ENCODE assay signal across 1 cellular context in the genomic region with DNA sequence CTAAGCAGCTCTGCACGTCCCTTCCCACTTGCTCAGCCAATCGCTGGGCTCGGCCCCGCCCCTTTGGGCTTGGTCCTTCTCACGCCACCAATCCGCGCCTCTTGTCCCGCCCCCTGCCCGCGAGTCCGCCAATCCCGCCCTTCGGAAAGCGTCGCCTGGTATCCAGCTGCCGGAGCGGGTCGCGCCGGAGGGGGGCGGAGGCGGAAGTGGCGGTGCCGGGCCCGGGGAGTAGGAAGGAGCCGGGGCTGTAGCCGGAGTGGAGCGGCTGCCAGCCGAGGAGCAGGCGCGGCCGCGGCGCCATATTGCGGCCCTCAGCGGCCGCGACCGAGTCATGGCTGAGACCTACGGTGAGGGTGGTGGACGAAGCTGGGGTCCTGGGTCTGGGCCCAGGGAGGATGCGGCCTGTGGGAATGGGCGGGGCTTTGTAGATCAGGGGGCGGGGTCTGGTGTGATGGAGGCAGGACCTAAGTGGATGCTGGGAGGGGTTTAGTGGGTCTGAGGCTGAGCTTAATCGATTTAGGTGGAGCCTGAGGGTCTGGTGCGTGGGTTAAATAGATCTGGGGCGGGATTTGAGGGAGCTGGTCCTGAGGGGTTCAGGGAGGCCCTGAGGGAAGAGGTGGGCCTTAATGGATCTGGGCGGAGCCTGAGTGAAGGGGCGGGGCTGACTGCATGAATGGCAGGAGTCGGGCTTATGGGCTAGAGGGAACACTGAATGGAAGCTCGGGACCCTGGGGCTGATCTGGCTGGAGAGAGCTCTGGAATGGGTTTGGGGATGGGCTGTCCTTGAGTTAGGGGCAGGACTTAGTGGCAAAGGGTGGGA.
A peak's percentile ranks its signal among the peaks of the same experiment; 100 is the strongest.
TF ChIP-seq lines count a peak whose summit lies in the region.

A gene with protein sequence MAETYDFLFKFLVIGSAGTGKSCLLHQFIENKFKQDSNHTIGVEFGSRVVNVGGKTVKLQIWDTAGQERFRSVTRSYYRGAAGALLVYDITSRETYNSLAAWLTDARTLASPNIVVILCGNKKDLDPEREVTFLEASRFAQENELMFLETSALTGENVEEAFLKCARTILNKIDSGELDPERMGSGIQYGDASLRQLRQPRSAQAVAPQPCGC (plus strand): TSS at position 203 of the 820 bp plus-strand sequence. CDS start 129 bp downstream, at position 332.

TF ChIP-seq in GM12878, 131 proteins besides CTCF, POLR2A, EP300 and RAD21 (continued from another document and continues in another):
- TF ChIP-seq, protein P1, sequence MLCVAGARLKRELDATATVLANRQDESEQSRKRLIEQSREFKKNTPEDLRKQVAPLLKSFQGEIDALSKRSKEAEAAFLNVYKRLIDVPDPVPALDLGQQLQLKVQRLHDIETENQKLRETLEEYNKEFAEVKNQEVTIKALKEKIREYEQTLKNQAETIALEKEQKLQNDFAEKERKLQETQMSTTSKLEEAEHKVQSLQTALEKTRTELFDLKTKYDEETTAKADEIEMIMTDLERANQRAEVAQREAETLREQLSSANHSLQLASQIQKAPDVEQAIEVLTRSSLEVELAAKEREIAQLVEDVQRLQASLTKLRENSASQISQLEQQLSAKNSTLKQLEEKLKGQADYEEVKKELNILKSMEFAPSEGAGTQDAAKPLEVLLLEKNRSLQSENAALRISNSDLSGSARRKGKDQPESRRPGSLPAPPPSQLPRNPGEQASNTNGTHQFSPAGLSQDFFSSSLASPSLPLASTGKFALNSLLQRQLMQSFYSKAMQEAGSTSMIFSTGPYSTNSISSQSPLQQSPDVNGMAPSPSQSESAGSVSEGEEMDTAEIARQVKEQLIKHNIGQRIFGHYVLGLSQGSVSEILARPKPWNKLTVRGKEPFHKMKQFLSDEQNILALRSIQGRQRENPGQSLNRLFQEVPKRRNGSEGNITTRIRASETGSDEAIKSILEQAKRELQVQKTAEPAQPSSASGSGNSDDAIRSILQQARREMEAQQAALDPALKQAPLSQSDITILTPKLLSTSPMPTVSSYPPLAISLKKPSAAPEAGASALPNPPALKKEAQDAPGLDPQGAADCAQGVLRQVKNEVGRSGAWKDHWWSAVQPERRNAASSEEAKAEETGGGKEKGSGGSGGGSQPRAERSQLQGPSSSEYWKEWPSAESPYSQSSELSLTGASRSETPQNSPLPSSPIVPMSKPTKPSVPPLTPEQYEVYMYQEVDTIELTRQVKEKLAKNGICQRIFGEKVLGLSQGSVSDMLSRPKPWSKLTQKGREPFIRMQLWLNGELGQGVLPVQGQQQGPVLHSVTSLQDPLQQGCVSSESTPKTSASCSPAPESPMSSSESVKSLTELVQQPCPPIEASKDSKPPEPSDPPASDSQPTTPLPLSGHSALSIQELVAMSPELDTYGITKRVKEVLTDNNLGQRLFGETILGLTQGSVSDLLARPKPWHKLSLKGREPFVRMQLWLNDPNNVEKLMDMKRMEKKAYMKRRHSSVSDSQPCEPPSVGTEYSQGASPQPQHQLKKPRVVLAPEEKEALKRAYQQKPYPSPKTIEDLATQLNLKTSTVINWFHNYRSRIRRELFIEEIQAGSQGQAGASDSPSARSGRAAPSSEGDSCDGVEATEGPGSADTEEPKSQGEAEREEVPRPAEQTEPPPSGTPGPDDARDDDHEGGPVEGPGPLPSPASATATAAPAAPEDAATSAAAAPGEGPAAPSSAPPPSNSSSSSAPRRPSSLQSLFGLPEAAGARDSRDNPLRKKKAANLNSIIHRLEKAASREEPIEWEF (IDR thresholded peaks at IDR 0.05; ENCODE audit: insufficient replicate concordance, low read depth, low read length), result no peak
- TF ChIP-seq, protein P2, sequence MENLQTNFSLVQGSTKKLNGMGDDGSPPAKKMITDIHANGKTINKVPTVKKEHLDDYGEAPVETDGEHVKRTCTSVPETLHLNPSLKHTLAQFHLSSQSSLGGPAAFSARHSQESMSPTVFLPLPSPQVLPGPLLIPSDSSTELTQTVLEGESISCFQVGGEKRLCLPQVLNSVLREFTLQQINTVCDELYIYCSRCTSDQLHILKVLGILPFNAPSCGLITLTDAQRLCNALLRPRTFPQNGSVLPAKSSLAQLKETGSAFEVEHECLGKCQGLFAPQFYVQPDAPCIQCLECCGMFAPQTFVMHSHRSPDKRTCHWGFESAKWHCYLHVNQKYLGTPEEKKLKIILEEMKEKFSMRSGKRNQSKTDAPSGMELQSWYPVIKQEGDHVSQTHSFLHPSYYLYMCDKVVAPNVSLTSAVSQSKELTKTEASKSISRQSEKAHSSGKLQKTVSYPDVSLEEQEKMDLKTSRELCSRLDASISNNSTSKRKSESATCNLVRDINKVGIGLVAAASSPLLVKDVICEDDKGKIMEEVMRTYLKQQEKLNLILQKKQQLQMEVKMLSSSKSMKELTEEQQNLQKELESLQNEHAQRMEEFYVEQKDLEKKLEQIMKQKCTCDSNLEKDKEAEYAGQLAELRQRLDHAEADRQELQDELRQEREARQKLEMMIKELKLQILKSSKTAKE (IDR thresholded peaks at IDR 0.05; ENCODE audit: low read depth, poor library complexity, severe bottlenecking), result no peak
- peak; percentile 42 for TF ChIP-seq CREB1 (IDR thresholded peaks at IDR 0.05; ENCODE audit: low read depth)
- TF ChIP-seq, protein P3, sequence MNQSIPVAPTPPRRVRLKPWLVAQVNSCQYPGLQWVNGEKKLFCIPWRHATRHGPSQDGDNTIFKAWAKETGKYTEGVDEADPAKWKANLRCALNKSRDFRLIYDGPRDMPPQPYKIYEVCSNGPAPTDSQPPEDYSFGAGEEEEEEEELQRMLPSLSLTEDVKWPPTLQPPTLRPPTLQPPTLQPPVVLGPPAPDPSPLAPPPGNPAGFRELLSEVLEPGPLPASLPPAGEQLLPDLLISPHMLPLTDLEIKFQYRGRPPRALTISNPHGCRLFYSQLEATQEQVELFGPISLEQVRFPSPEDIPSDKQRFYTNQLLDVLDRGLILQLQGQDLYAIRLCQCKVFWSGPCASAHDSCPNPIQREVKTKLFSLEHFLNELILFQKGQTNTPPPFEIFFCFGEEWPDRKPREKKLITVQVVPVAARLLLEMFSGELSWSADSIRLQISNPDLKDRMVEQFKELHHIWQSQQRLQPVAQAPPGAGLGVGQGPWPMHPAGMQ (IDR thresholded peaks at IDR 0.05; ENCODE audit: borderline replicate concordance), result no peak
- TF ChIP-seq CBX3 (IDR thresholded peaks at IDR 0.05; ENCODE audit: borderline replicate concordance, low read depth), result no peak
- TF ChIP-seq SPI1 (IDR thresholded peaks at IDR 0.05; ENCODE audit: borderline replicate concordance, insufficient read depth, low read depth, low read length), result peak; percentile 66
- no peak for TF ChIP-seq SMC3 (IDR thresholded peaks at IDR 0.05; ENCODE audit: borderline replicate concordance, low read length)
- 0 out of 2 replicates have a peak, but pooled peaks have one; percentile 17 for TF ChIP-seq MTA2 (IDR thresholded peaks at IDR 0.05; ENCODE audit: low read depth)
- TF ChIP-seq ZNF384 (IDR thresholded peaks at IDR 0.05; ENCODE audit: borderline replicate concordance, low read depth, low read length), result no peak
- TF ChIP-seq, protein P4, sequence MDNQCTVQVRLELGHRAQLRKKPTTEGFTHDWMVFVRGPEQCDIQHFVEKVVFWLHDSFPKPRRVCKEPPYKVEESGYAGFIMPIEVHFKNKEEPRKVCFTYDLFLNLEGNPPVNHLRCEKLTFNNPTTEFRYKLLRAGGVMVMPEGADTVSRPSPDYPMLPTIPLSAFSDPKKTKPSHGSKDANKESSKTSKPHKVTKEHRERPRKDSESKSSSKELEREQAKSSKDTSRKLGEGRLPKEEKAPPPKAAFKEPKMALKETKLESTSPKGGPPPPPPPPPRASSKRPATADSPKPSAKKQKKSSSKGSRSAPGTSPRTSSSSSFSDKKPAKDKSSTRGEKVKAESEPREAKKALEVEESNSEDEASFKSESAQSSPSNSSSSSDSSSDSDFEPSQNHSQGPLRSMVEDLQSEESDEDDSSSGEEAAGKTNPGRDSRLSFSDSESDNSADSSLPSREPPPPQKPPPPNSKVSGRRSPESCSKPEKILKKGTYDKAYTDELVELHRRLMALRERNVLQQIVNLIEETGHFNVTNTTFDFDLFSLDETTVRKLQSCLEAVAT (IDR thresholded peaks at IDR 0.05), result no peak
- TF ChIP-seq ASH2L (IDR thresholded peaks at IDR 0.05; ENCODE audit: borderline replicate concordance, low read depth), result no peak
- no peak for TF ChIP-seq ETV6 (conservative IDR thresholded peaks at IDR 0.05 in 1 of 2, IDR thresholded peaks at IDR 0.05 in 1 of 2; ENCODE audit: borderline replicate concordance in 1 of 2, low read depth in 1 of 2)
- TF ChIP-seq BACH1 (IDR thresholded peaks at IDR 0.05; ENCODE audit: borderline replicate concordance), result peak; percentile 50
- TF ChIP-seq POU2F2 (IDR thresholded peaks at IDR 0.05; ENCODE audit: borderline replicate concordance, low read depth, low read length), result peak; percentile 34; the same call in 1 of the 3 replicates
- peak; percentile 79; the same call in 1 of the 2 replicates for TF ChIP-seq TCF3 (IDR thresholded peaks at IDR 0.05; ENCODE audit: borderline replicate concordance, insufficient read depth, low read depth, low read length)
- TF ChIP-seq IKZF1 (conservative IDR thresholded peaks at IDR 0.05), result 0 out of 2 replicates have a peak, but pooled peaks have one; percentile 62
- TF ChIP-seq, protein P5, sequence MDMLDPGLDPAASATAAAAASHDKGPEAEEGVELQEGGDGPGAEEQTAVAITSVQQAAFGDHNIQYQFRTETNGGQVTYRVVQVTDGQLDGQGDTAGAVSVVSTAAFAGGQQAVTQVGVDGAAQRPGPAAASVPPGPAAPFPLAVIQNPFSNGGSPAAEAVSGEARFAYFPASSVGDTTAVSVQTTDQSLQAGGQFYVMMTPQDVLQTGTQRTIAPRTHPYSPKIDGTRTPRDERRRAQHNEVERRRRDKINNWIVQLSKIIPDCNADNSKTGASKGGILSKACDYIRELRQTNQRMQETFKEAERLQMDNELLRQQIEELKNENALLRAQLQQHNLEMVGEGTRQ (IDR thresholded peaks at IDR 0.05; ENCODE audit: borderline replicate concordance, low read depth, low read length), result no peak
- no peak for TF ChIP-seq YBX1 (IDR thresholded peaks at IDR 0.05)
- peak; percentile 90 for TF ChIP-seq HDGF (IDR thresholded peaks at IDR 0.05)
- no peak; the same call in 1 of the 2 replicates for TF ChIP-seq LARP7 (IDR thresholded peaks at IDR 0.05)
- no peak for TF ChIP-seq CBFB (IDR thresholded peaks at IDR 0.05; ENCODE audit: low read depth)
- TF ChIP-seq NR2C2 (IDR thresholded peaks at IDR 0.05; ENCODE audit: borderline replicate concordance, control insufficient read depth, insufficient read length, low read depth), result no peak
- TF ChIP-seq RAD51 (IDR thresholded peaks at IDR 0.05), result no peak
- peak; percentile 76; the same call in 1 of the 2 replicates for TF ChIP-seq SIN3A (IDR thresholded peaks at IDR 0.05; ENCODE audit: low read depth, low read length)
- TF ChIP-seq CBX5 (IDR thresholded peaks at IDR 0.05; ENCODE audit: low read depth), result no peak
- 0 out of 2 replicates have a peak, but pooled peaks have one; percentile 28 for TF ChIP-seq SMAD5 (IDR thresholded peaks at IDR 0.05; ENCODE audit: low read depth)
- peak; percentile 37; the same call in 1 of the 2 replicates for TF ChIP-seq RB1 (IDR thresholded peaks at IDR 0.05; ENCODE audit: borderline replicate concordance)
- no peak for TF ChIP-seq TCF12 (IDR thresholded peaks at IDR 0.05; ENCODE audit: low read depth, low read length)
- TF ChIP-seq, protein P6, sequence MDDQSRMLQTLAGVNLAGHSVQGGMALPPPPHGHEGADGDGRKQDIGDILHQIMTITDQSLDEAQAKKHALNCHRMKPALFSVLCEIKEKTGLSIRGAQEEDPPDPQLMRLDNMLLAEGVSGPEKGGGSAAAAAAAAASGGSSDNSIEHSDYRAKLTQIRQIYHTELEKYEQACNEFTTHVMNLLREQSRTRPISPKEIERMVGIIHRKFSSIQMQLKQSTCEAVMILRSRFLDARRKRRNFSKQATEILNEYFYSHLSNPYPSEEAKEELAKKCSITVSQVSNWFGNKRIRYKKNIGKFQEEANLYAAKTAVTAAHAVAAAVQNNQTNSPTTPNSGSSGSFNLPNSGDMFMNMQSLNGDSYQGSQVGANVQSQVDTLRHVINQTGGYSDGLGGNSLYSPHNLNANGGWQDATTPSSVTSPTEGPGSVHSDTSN (IDR thresholded peaks at IDR 0.05; ENCODE audit: insufficient replicate concordance, low read depth, low read length), result peak; percentile 88
- peak; percentile 92 for TF ChIP-seq YY1 (IDR thresholded peaks at IDR 0.05; ENCODE audit: low read depth, low read length)
- TF ChIP-seq, protein P7, sequence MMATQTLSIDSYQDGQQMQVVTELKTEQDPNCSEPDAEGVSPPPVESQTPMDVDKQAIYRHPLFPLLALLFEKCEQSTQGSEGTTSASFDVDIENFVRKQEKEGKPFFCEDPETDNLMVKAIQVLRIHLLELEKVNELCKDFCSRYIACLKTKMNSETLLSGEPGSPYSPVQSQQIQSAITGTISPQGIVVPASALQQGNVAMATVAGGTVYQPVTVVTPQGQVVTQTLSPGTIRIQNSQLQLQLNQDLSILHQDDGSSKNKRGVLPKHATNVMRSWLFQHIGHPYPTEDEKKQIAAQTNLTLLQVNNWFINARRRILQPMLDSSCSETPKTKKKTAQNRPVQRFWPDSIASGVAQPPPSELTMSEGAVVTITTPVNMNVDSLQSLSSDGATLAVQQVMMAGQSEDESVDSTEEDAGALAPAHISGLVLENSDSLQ (IDR thresholded peaks at IDR 0.05), result peak; percentile 96
- no peak for TF ChIP-seq SMARCA5 (IDR thresholded peaks at IDR 0.05)
- no peak for TF ChIP-seq MYC (IDR thresholded peaks at IDR 0.05; ENCODE audit: insufficient read depth, insufficient read length, insufficient replicate concordance, low read length, severe bottlenecking)
- TF ChIP-seq MTA3 (IDR thresholded peaks at IDR 0.05; ENCODE audit: borderline replicate concordance, low read length), result no peak
- TF ChIP-seq, protein P8, sequence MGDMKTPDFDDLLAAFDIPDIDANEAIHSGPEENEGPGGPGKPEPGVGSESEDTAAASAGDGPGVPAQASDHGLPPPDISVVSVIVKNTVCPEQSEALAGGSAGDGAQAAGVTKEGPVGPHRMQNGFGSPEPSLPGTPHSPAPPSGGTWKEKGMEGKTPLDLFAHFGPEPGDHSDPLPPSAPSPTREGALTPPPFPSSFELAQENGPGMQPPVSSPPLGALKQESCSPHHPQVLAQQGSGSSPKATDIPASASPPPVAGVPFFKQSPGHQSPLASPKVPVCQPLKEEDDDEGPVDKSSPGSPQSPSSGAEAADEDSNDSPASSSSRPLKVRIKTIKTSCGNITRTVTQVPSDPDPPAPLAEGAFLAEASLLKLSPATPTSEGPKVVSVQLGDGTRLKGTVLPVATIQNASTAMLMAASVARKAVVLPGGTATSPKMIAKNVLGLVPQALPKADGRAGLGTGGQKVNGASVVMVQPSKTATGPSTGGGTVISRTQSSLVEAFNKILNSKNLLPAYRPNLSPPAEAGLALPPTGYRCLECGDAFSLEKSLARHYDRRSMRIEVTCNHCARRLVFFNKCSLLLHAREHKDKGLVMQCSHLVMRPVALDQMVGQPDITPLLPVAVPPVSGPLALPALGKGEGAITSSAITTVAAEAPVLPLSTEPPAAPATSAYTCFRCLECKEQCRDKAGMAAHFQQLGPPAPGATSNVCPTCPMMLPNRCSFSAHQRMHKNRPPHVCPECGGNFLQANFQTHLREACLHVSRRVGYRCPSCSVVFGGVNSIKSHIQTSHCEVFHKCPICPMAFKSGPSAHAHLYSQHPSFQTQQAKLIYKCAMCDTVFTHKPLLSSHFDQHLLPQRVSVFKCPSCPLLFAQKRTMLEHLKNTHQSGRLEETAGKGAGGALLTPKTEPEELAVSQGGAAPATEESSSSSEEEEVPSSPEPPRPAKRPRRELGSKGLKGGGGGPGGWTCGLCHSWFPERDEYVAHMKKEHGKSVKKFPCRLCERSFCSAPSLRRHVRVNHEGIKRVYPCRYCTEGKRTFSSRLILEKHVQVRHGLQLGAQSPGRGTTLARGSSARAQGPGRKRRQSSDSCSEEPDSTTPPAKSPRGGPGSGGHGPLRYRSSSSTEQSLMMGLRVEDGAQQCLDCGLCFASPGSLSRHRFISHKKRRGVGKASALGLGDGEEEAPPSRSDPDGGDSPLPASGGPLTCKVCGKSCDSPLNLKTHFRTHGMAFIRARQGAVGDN (IDR thresholded peaks at IDR 0.05), result no peak
- TF ChIP-seq STAT1 (conservative IDR thresholded peaks at IDR 0.05), result no peak
- TF ChIP-seq ZBED1 (IDR thresholded peaks at IDR 0.05; ENCODE audit: borderline replicate concordance), result no peak
